ENCODE assay signal across 14 cellular contexts in the genomic region with DNA sequence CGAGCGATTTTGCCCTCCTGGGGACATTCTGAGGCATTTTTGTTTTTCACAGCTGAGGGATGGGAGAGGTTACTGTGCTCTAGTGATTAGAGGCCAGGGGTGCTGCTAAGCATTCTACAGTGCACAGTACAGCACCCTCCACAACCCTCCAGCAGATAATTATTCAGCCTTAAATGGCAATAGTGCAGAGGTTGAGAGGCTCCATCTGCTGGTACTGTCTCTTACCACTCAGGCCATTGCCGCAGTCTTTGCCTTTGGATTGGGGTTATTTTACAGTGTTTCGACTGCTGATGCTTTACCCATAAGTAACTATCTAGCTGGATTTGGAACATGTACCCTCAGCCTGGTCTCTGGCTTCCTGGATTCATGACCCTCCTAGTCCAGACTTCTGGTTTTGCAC.
DNase-seq lines count a peak whose midpoint lies in the region; ATAC-seq and TF ChIP-seq lines count a peak whose summit lies in the region.
"Had no signal": no experiment of that assay in that cellular context is flagged by ENCODE, and none has a peak within 500 bp of the region (broad histone marks: within the 10 kb centered on the region; RNA-seq: fewer than 3 reads in every experiment).

No MANE protein-coding gene starts in this region.

- no peak overlapping the region for H3K27ac Mint-ChIP-seq in activated CD4-positive, alpha-beta T cell treated with anti-CD3 and anti-CD28 coated beads for 36 hours
- H3K27ac Mint-ChIP-seq: activated naive CD8-positive, alpha-beta T cell; B cell had no signal

- no peak overlapping the region for H3K27ac ChIP-seq in RWPE2 (ENCODE audit: poor library complexity, severe bottlenecking)
- H3K27ac ChIP-seq: tibial nerve had no signal

- TF ChIP-seq CTCF in AG10803 (conservative IDR thresholded peaks at IDR 0.05; ENCODE audit: low read length) (0 out of 2 replicates have a peak, but pooled peaks have one; percentile 10), HFF-Myc (IDR thresholded peaks at IDR 0.05; ENCODE audit: low read depth, low read length, missing control alignments) (peak; percentile 24), RWPE2 (IDR thresholded peaks at IDR 0.05; ENCODE audit: poor library complexity, severe bottlenecking) (peak; percentile 45)

- H3K36me3 ChIP-seq in RWPE2 (ENCODE audit: low read depth): no peaks in the 10 kb centered on the region
- H3K36me3 ChIP-seq: tibial nerve had no signal

- H3K9me3 Mint-ChIP-seq in activated CD4-positive, alpha-beta T cell treated with anti-CD3 and anti-CD28 coated beads for 36 hours (ENCODE audit: low read depth): peaks cover 3% of the 10 kb centered on the region

- H3K4me1 Mint-ChIP-seq in activated CD4-positive, alpha-beta T cell treated with anti-CD3 and anti-CD28 coated beads for 36 hours: no peaks in the 10 kb centered on the region

- H3K4me3 ChIP-seq in AG10803 (ENCODE audit: low read length) (no peak overlapping the region), HFF-Myc (replicated peaks; ENCODE audit: low read depth, low read length) (no peak overlapping the region), RWPE2 (ENCODE audit: severe bottlenecking) (no peak overlapping the region)
- H3K4me3 ChIP-seq: tibial nerve had no signal

- no peak for DNase-seq in AG10803 (ENCODE audit: low read depth)
- no peak for DNase-seq in HFF-Myc (ENCODE audit: extremely low read depth, low read depth)
- no peak for DNase-seq in RWPE2 (ENCODE audit: low spot score)
- peak; percentile 18 for DNase-seq in iPS-NIHi11 (ENCODE audit: low spot score)
- no peak for DNase-seq in activated CD4-positive, alpha-beta T cell treated with anti-CD3 and anti-CD28 coated beads for 36 hours
- DNase-seq in KG1 (lab: John Stamatoyannopoulos, UW): no peak
- DNase-seq in NCI-H345 treated with DMSO at 0.1 percent for 48 hours (lab: John Stamatoyannopoulos, UW; ENCODE audit: unreplicated experiment): no peak
- no peak for DNase-seq in amniotic stem cell (lab: John Stamatoyannopoulos, UW)
- DNase-seq: activated CD4-positive, alpha-beta T cell treated with anti-CD3 and anti-CD28 coated beads for 1 hour; NCI-H2029; T-helper 1 cell had no signal

- no peaks in the 10 kb centered on the region for H3K9me3 ChIP-seq in RWPE2 (ENCODE audit: severe bottlenecking)
- H3K9me3 ChIP-seq: tibial nerve had no signal

- H3K27me3 ChIP-seq in RWPE2 (ENCODE audit: insufficient read depth, poor library complexity, severe bottlenecking): no peaks in the 10 kb centered on the region
- H3K27me3 ChIP-seq: tibial nerve had no signal

- no peak overlapping the region for H3K4me3 Mint-ChIP-seq in activated CD4-positive, alpha-beta T cell treated with anti-CD3 and anti-CD28 coated beads for 36 hours
- H3K4me3 Mint-ChIP-seq: activated naive CD8-positive, alpha-beta T cell; B cell had no signal

- POLR2A ChIA-PET in activated CD4-positive, alpha-beta T cell treated with anti-CD3 and anti-CD28 coated beads for 36 hours (lab: Charles Lee): no interaction called here

- no peaks in the 10 kb centered on the region for H3K4me1 ChIP-seq in RWPE2 (ENCODE audit: insufficient read depth, poor library complexity, severe bottlenecking)
- H3K4me1 ChIP-seq: tibial nerve had no signal

- no peaks in the 10 kb centered on the region for H3K27me3 Mint-ChIP-seq in activated CD4-positive, alpha-beta T cell treated with anti-CD3 and anti-CD28 coated beads for 36 hours
- H3K27me3 Mint-ChIP-seq: activated naive CD8-positive, alpha-beta T cell; B cell had no signal

- peak; percentile 64; the same call in 2 of the 3 replicates for ATAC-seq in RWPE2 (ENCODE audit: low read depth)
- no peak for ATAC-seq in activated CD4-positive, alpha-beta T cell treated with anti-CD3 and anti-CD28 coated beads for 36 hours

- intact Hi-C loops in activated CD4-positive, alpha-beta T cell treated with anti-CD3 and anti-CD28 coated beads for 36 hours (cut with DNase I, micrococcal nuclease): no loop called here

- H3K36me3 Mint-ChIP-seq in activated CD4-positive, alpha-beta T cell treated with anti-CD3 and anti-CD28 coated beads for 36 hours (ENCODE audit: low read depth): no peaks in the 10 kb centered on the region
- H3K36me3 Mint-ChIP-seq: activated naive CD8-positive, alpha-beta T cell had no signal

- CTCF ChIA-PET in activated CD4-positive, alpha-beta T cell treated with anti-CD3 and anti-CD28 coated beads for 36 hours (lab: Charles Lee): no interaction called here
